In genomic region chr4:54661686-54662085, GRCh38 we compare ENCODE assay signal across 1 cellular context.
TF ChIP-seq lines count a peak whose summit lies in the region.

No MANE protein-coding gene starts in this region.

TF ChIP-seq in IMR-90, 13 proteins besides CTCF, POLR2A, EP300 and RAD21 (continued from another document):
- TF ChIP-seq ELK1 (IDR thresholded peaks at IDR 0.05; ENCODE audit: borderline replicate concordance, low read depth, low read length), result no peak
